In the genomic region with DNA sequence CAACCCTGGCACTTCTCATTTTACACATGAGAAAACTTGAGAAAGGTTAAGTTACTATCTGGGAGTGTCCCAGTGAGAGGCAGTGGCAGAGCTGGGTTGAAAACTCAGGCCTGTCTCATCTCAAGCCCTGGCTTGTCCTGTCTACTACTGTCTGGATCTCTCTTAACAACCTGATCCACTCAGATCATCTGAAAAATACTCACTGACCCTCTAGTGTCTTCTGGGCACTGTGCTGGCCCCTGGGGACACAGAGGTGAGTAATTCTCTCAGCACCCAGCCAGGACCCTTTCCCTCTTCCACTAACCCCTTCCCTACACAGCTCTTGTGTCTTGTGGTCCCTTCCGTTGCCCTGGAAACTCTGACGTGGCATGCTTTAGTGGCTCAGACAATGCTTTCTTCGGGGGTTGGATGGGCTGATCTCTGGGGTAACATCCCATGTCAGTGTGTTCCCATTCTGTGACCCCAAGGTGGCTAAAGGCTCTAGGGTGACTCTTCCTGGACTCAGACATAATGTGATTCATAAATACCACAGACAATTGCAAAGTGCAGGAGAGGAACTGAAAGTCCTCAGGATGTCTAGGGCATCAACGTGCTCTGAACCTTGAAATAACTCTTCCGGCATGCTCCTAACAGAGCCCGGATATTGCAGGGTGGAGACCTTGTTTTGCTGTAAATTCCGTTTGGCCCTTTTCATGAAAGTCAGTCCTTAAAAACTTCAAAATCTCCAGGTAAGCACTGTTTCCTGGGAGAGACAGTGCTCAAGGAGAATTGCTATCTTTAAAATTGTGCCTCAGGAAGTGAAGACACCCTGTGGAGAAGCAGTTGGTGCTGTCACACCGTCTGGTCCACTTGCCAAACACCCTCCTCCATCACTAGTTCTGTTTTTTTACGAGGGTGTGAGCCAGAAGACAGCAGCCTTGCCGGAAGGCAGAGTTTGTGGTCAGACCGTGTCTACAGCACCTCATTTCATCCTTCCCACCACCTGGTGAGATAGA, we compare ENCODE assay signal across 9 cellular contexts. TPM values are rescaled to one million over a fixed set of nuclear protein-coding genes. Genes with fewer than 3 reads are reported as not detected.
DNase-seq lines count a peak whose midpoint lies in the region; ATAC-seq, FAIRE-seq and TF ChIP-seq lines count a peak whose summit lies in the region.
"Had no signal": no experiment of that assay in that cellular context is flagged by ENCODE, and none has a peak within 500 bp of the region (broad histone marks: within the 10 kb centered on the region; RNA-seq: fewer than 3 reads in every experiment).

No MANE protein-coding gene starts in this region.

- peak; percentile 21 for DNase-seq in Daoy (ENCODE audit: low read depth)
- peak; percentile 90 for DNase-seq in KBM-7
- DNase-seq in activated CD8-positive, alpha-beta T cell treated with anti-CD3 and anti-CD28 coated beads, Interleukin-2, amount 10 ng/mL, durations not matched to agents 7 days and 5 days: peak; percentile 84
- DNase-seq in HepG2 (ENCODE audit: low spot score): no peak
- DNase-seq in stimulated activated naive CD8-positive, alpha-beta T cell treated with anti-CD3 and anti-CD28 coated beads, Interleukin-15, amount 100 ng/mL, for 72 hours: peak; percentile 47 to 80
- DNase-seq in NCI-H1048 (lab: John Stamatoyannopoulos, UW): no peak
- DNase-seq in NCI-H510A (lab: John Stamatoyannopoulos, UW): no peak

- in situ Hi-C loops in KBM-7 (cut with MboI; ENCODE audit: low pct_unique_long_range_greater_than_20kb, low sequenced_read_pairs) (no loop called here), HepG2 (cut with HindIII; ENCODE audit: extremely low pct_ligation_motif_present, low pct_unique_long_range_greater_than_20kb) (no loop called here)

- peaks cover 76% of the 10 kb centered on the region for H3K4me1 Mint-ChIP-seq in activated CD8-positive, alpha-beta T cell treated with anti-CD3 and anti-CD28 coated beads, Interleukin-2, amount 10 ng/mL, durations not matched to agents 7 days and 5 days (ENCODE audit: low read depth)
- peaks cover 86% of the 10 kb centered on the region for H3K4me1 Mint-ChIP-seq in stimulated activated naive CD8-positive, alpha-beta T cell treated with anti-CD3 and anti-CD28 coated beads, Interleukin-15, amount 100 ng/mL, for 72 hours

- H4K20me1 ChIP-seq in HepG2 (ENCODE audit: insufficient read depth, low read length): no peaks in the 10 kb centered on the region

- no TSS peak for BruUV-seq in HepG2 (replicated peaks; lab: Mats Ljungman, UMichigan)

- H3K27ac ChIP-seq in HepG2 (ENCODE audit: extremely low read length, insufficient read depth, low read length): no peak overlapping the region

- H3K27me3 Mint-ChIP-seq in activated CD8-positive, alpha-beta T cell treated with anti-CD3 and anti-CD28 coated beads, Interleukin-2, amount 10 ng/mL, durations not matched to agents 7 days and 5 days (ENCODE audit: low read depth): no peaks in the 10 kb centered on the region
- no peaks in the 10 kb centered on the region for H3K27me3 Mint-ChIP-seq in stimulated activated naive CD8-positive, alpha-beta T cell treated with anti-CD3 and anti-CD28 coated beads, Interleukin-15, amount 100 ng/mL, for 72 hours

- peak overlapping the region; percentile 59 for H3K4me3 Mint-ChIP-seq in activated CD8-positive, alpha-beta T cell treated with anti-CD3 and anti-CD28 coated beads, Interleukin-2, amount 10 ng/mL, durations not matched to agents 7 days and 5 days
- H3K4me3 Mint-ChIP-seq in stimulated activated naive CD8-positive, alpha-beta T cell treated with anti-CD3 and anti-CD28 coated beads, Interleukin-15, amount 100 ng/mL, for 72 hours: peak overlapping the region; percentile 73 to 78

- H2AFZ ChIP-seq in HepG2 (ENCODE audit: low read length): no peak overlapping the region

- TF ChIP-seq EP300 in HepG2 (IDR thresholded peaks at IDR 0.05; ENCODE audit: low read depth in 2 of 2, low read length in 2 of 2): no peak
- TF ChIP-seq EP300 in HepG2 (CRISPR knock-in tag; IDR thresholded peaks at IDR 0.05; ENCODE audit: borderline replicate concordance): no peak

- POLR2A ChIA-PET in activated CD8-positive, alpha-beta T cell treated with anti-CD3 and anti-CD28 coated beads, Interleukin-2, amount 10 ng/mL, durations not matched to agents 7 days and 5 days (lab: Charles Lee): interaction anchor here (0.6 to 3.7 kb wide), 11 partner anchors 8 to 271 kb away, joined by 3 to 22 read pairs (median 4); a partner anchor contains a TSS
- POLR2A ChIA-PET in HepG2 (lab: Yijun Ruan, JAX): interaction anchor here (1.4 kb wide), 1 partner anchor 15 kb away, joined by 5 read pairs; no protein-coding TSS in a partner anchor

- no peaks in the 10 kb centered on the region for H3K9me3 Mint-ChIP-seq in activated CD8-positive, alpha-beta T cell treated with anti-CD3 and anti-CD28 coated beads, Interleukin-2, amount 10 ng/mL, durations not matched to agents 7 days and 5 days (ENCODE audit: insufficient read depth)
- H3K9me3 Mint-ChIP-seq in stimulated activated naive CD8-positive, alpha-beta T cell treated with anti-CD3 and anti-CD28 coated beads, Interleukin-15, amount 100 ng/mL, for 72 hours: no peaks in the 10 kb centered on the region

- CTCF ChIA-PET in activated CD8-positive, alpha-beta T cell treated with anti-CD3 and anti-CD28 coated beads, Interleukin-2, amount 10 ng/mL, durations not matched to agents 7 days and 5 days (lab: Charles Lee): interaction anchor here (0.8 to 1.5 kb wide), 6 partner anchors 11 to 49 kb away, joined by 3 to 5 read pairs (median 4); no protein-coding TSS in a partner anchor
- CTCF ChIA-PET in HepG2 (lab: Yijun Ruan, JAX; ENCODE audit: low intra/inter-chr PET ratio, low total read pairs): no interaction called here

- no peak for TF ChIP-seq RAD21 in HepG2 (CRISPR knock-in tag; IDR thresholded peaks at IDR 0.05)

- peaks cover 34% of the 10 kb centered on the region for H3K4me1 ChIP-seq in HepG2 (ENCODE audit: insufficient read depth, low read length)

- no peak overlapping the region for H3K9ac ChIP-seq in HepG2 (ENCODE audit: insufficient read depth, low read depth, low read length)

- intact Hi-C loops in HepG2 (cut with micrococcal nuclease; ENCODE audit: unreplicated experiment): no loop called here

- H3K4me3 ChIP-seq in HepG2 (replicated peaks in 1 of 3; ENCODE audit: insufficient read depth in 1 of 3, low read depth in 2 of 3, low read length in 3 of 3): peak overlapping the region in 1 of 3 experiments; percentile 14; a peak in 1 of 6 replicates

- no peaks in the 10 kb centered on the region for H3K9me3 ChIP-seq in HepG2 (ENCODE audit: low read length)

- 16% methylated on average over 11 of the region's 11 CpGs for WGBS in HepG2 (ENCODE audit: low lambda C conversion rate)

- H3K4me2 ChIP-seq in HepG2 (ENCODE audit: low read depth, low read length): peak overlapping the region; percentile 56

- no peak for TF ChIP-seq POLR2A in HepG2 (IDR thresholded peaks at IDR 0.05; ENCODE audit: insufficient read depth in 1 of 2, low read depth in 2 of 2, low read length in 2 of 2)

- no peaks in the 10 kb centered on the region for H3K36me3 ChIP-seq in HepG2 (replicated peaks in 1 of 2; ENCODE audit: control insufficient read depth in 1 of 2, insufficient read depth in 2 of 2, low read length in 2 of 2)

- no peaks in the 10 kb centered on the region for H3K79me2 ChIP-seq in HepG2 (ENCODE audit: insufficient read depth, low read length)

- no peak for FAIRE-seq in HepG2 (lab: Jason Lieb, UNC)

- ATAC-seq in GM21423 (IDR thresholded peaks at IDR 0.05; ENCODE audit: unreplicated experiment) (peak; percentile 79), HepG2 (peak; percentile 21; the same call in 2 of the 3 replicates)
- ATAC-seq in activated CD8-positive, alpha-beta T cell treated with anti-CD3 and anti-CD28 coated beads, Interleukin-2, amount 10 ng/mL, durations not matched to agents 7 days and 5 days: peak; percentile 68
- ATAC-seq in stimulated activated naive CD8-positive, alpha-beta T cell treated with anti-CD3 and anti-CD28 coated beads, Interleukin-15, amount 100 ng/mL, for 72 hours: peak; percentile 70

- H3K27ac Mint-ChIP-seq in activated CD8-positive, alpha-beta T cell treated with anti-CD3 and anti-CD28 coated beads, Interleukin-2, amount 10 ng/mL, durations not matched to agents 7 days and 5 days: peak overlapping the region; percentile 97
- H3K27ac Mint-ChIP-seq in stimulated activated naive CD8-positive, alpha-beta T cell treated with anti-CD3 and anti-CD28 coated beads, Interleukin-15, amount 100 ng/mL, for 72 hours: peak overlapping the region; percentile 97 to 98

- peaks cover 26% of the 10 kb centered on the region for H3K36me3 Mint-ChIP-seq in activated CD8-positive, alpha-beta T cell treated with anti-CD3 and anti-CD28 coated beads, Interleukin-2, amount 10 ng/mL, durations not matched to agents 7 days and 5 days (ENCODE audit: low read depth)

- H3K27me3 ChIP-seq in HepG2 (ENCODE audit: control insufficient read depth in 1 of 2, insufficient read depth in 2 of 2, low read length in 2 of 2): peaks cover 0 to 4% of the 10 kb centered on the region in 2 experiments; a peak in 2 of 5 replicates

- no peak for TF ChIP-seq CTCF in HepG2 (CRISPR knock-in tag; IDR thresholded peaks at IDR 0.05)

RNA-seq across cellular contexts. Expression of a gene that starts 4.0 kb away (rescaled TPM):
- 0.17 TPM in 1 of 2 replicates, not detected in the other for total RNA-seq in Daoy (2014; rRNA removed; shearing (Covaris generic))
- 1 to 10 TPM; 7.9 to 8.6 TPM for total RNA-seq in activated CD8-positive, alpha-beta T cell treated with anti-CD3 and anti-CD28 coated beads, Interleukin-2, amount 10 ng/mL, durations not matched to agents 7 days and 5 days
- total RNA-seq in HepG2 (2016; rRNA removed; fragmentation: Illumina TruSeq; extraction: Trizol): not detected in 2 replicates
- total RNA-seq in HepG2 (2016; cell fraction: cytosol; rRNA removed; fragmentation: Illumina TruSeq; extraction: Trizol; ENCODE audit: low read depth): not detected in 2 replicates
- not detected in 2 replicates for total RNA-seq in HepG2 (2016; cell fraction: insoluble cytoplasmic fraction; rRNA removed; fragmentation: Illumina TruSeq; extraction: Trizol)
- total RNA-seq in HepG2 (2016; cell fraction: membrane; rRNA removed; fragmentation: Illumina TruSeq; extraction: Trizol): not detected in 2 replicates
- not detected in 2 replicates for total RNA-seq in HepG2 (2016; cell fraction: nucleus; rRNA removed; fragmentation: Illumina TruSeq; extraction: Trizol)
- not detected in 2 replicates for polyA plus RNA-seq in HepG2 (2011; rRNA removed)
- not detected in 2 replicates for polyA plus RNA-seq in HepG2 (2011; cell fraction: cytosol; rRNA removed)
- polyA plus RNA-seq in HepG2 (2011; cell fraction: nucleus; rRNA removed): not detected in 2 replicates
- polyA plus RNA-seq in HepG2 (2012): not detected in 2 replicates
- not detected in 2 replicates for polyA plus RNA-seq in HepG2 (2016; cell fraction: cytosol; fragmentation: Illumina TruSeq; extraction: Trizol; ENCODE audit: low read depth)
- polyA plus RNA-seq in HepG2 (2016; cell fraction: insoluble cytoplasmic fraction; fragmentation: Illumina TruSeq; extraction: Trizol; ENCODE audit: low read depth): not detected in 2 replicates
- not detected in 2 replicates for polyA plus RNA-seq in HepG2 (2016; cell fraction: membrane; fragmentation: Illumina TruSeq; extraction: Trizol; ENCODE audit: low read depth)
- polyA plus RNA-seq in HepG2 (2016; cell fraction: nucleus; fragmentation: Illumina TruSeq; extraction: Trizol; ENCODE audit: insufficient read depth, low read depth): not detected in 2 replicates
- not detected in 2 replicates for polyA minus RNA-seq in HepG2 (2011; rRNA and poly(A)+ RNA removed; ENCODE audit: low replicate concordance)
- not detected in 2 replicates for polyA minus RNA-seq in HepG2 (2011; cell fraction: cytosol; rRNA and poly(A)+ RNA removed)
- not detected in 2 replicates for polyA minus RNA-seq in HepG2 (2011; cell fraction: nucleus; rRNA and poly(A)+ RNA removed)
- total RNA-seq: fibroblast of lung had no signal
- polyA plus RNA-seq: fibroblast of lung had no signal

RNA-seq across cellular contexts. Expression of a gene that starts 34.8 kb away (rescaled TPM):
- 12.7 and 25.4 TPM in 2 replicates for total RNA-seq in Daoy (2014; rRNA removed; shearing (Covaris generic))
- total RNA-seq in activated CD8-positive, alpha-beta T cell treated with anti-CD3 and anti-CD28 coated beads, Interleukin-2, amount 10 ng/mL, durations not matched to agents 7 days and 5 days: 10 to 100 TPM; 10.0 to 10.4 TPM
- 10.5 and 14.1 TPM in 2 replicates for total RNA-seq in HepG2 (2016; rRNA removed; fragmentation: Illumina TruSeq; extraction: Trizol)
- 8.7 and 9.3 TPM in 2 replicates for total RNA-seq in HepG2 (2016; cell fraction: cytosol; rRNA removed; fragmentation: Illumina TruSeq; extraction: Trizol; ENCODE audit: low read depth)
- total RNA-seq in HepG2 (2016; cell fraction: insoluble cytoplasmic fraction; rRNA removed; fragmentation: Illumina TruSeq; extraction: Trizol): 9.7 and 15.2 TPM in 2 replicates
- 13.8 and 16.2 TPM in 2 replicates for total RNA-seq in HepG2 (2016; cell fraction: membrane; rRNA removed; fragmentation: Illumina TruSeq; extraction: Trizol)
- total RNA-seq in HepG2 (2016; cell fraction: nucleus; rRNA removed; fragmentation: Illumina TruSeq; extraction: Trizol): 10.8 and 12.2 TPM in 2 replicates
- 16.2 and 17.2 TPM in 2 replicates for polyA plus RNA-seq in HepG2 (2011; rRNA removed)
- 16.8 and 17.0 TPM in 2 replicates for polyA plus RNA-seq in HepG2 (2011; cell fraction: cytosol; rRNA removed)
- 8.6 and 8.7 TPM in 2 replicates for polyA plus RNA-seq in HepG2 (2011; cell fraction: nucleus; rRNA removed)
- 6.8 and 8.6 TPM in 2 replicates for polyA plus RNA-seq in HepG2 (2012)
- 11.6 and 12.7 TPM in 2 replicates for polyA plus RNA-seq in HepG2 (2016; cell fraction: cytosol; fragmentation: Illumina TruSeq; extraction: Trizol; ENCODE audit: low read depth)
- polyA plus RNA-seq in HepG2 (2016; cell fraction: insoluble cytoplasmic fraction; fragmentation: Illumina TruSeq; extraction: Trizol; ENCODE audit: low read depth): 11.0 and 12.6 TPM in 2 replicates
- 14.9 and 18.3 TPM in 2 replicates for polyA plus RNA-seq in HepG2 (2016; cell fraction: membrane; fragmentation: Illumina TruSeq; extraction: Trizol; ENCODE audit: low read depth)
- polyA plus RNA-seq in HepG2 (2016; cell fraction: nucleus; fragmentation: Illumina TruSeq; extraction: Trizol; ENCODE audit: insufficient read depth, low read depth): 22.5 and 22.7 TPM in 2 replicates
- 14.0 TPM in 1 of 2 replicates, not detected in the other for polyA minus RNA-seq in HepG2 (2011; rRNA and poly(A)+ RNA removed; ENCODE audit: low replicate concordance)
- polyA minus RNA-seq in HepG2 (2011; cell fraction: cytosol; rRNA and poly(A)+ RNA removed): 7.2 and 8.1 TPM in 2 replicates
- 3.7 and 3.9 TPM in 2 replicates for polyA minus RNA-seq in HepG2 (2011; cell fraction: nucleus; rRNA and poly(A)+ RNA removed)

Comparison
In these comparisons a context has a peak if more than half of its experiments do, and no peak if none do; other contexts are left out.
1. DNase-seq: peak in Daoy (single experiment), KBM-7 (single experiment), activated CD8-positive, alpha-beta T cell treated with anti-CD3 and anti-CD28 coated beads, Interleukin-2, amount 10 ng/mL, durations not matched to agents 7 days and 5 days (single experiment) and stimulated activated naive CD8-positive, alpha-beta T cell treated with anti-CD3 and anti-CD28 coated beads, Interleukin-15, amount 100 ng/mL, for 72 hours (2 of 2); none in HepG2 (single experiment), NCI-H1048 (single experiment) and NCI-H510A (single experiment).
2. ATAC-seq: peak in every context shown above with its lines; median percentile 79 in GM21423; 70 in stimulated activated naive CD8-positive, alpha-beta T cell treated with anti-CD3 and anti-CD28 coated beads, Interleukin-15, amount 100 ng/mL, for 72 hours; 68 in activated CD8-positive, alpha-beta T cell treated with anti-CD3 and anti-CD28 coated beads, Interleukin-2, amount 10 ng/mL, durations not matched to agents 7 days and 5 days; 21 in HepG2.